8 cellular contexts compared by ENCODE assay signal in the genomic region with DNA sequence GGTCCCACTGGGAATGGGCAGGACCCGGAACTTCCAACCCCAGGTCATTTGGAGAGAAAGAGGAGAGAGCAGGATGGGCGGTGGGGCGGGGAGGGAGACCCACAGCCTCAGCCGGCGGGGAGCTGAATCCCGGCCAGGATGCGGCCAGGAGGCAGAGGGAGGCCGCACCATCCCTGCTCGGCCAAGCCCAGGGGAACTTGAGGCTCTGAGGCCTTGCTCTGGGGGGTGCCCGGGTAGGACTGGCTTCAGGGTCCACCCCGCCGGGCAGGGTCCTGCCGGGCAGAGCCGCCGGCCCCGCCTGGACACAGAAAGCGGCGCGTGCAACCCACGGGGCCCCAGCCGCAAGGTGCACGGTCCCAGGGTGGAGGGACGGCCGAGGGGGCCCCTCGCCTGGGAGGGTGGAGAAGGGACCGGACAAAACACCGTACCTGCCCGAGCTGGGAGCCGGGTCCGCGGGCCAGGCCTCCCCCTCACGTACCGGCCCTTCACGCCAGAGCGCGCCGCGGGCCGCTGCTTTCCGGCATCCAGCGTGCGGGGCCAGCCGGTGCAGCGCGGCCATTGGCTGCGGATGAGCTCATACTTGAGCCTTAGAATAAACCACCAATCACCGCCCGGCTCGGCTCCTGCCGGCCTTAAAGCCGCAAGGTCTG. TPM values are rescaled to one million over a fixed set of nuclear protein-coding genes. Genes with fewer than 3 reads are reported as not detected.
DNase-seq lines count a peak whose midpoint lies in the region; ATAC-seq and TF ChIP-seq lines count a peak whose summit lies in the region.

A gene with protein sequence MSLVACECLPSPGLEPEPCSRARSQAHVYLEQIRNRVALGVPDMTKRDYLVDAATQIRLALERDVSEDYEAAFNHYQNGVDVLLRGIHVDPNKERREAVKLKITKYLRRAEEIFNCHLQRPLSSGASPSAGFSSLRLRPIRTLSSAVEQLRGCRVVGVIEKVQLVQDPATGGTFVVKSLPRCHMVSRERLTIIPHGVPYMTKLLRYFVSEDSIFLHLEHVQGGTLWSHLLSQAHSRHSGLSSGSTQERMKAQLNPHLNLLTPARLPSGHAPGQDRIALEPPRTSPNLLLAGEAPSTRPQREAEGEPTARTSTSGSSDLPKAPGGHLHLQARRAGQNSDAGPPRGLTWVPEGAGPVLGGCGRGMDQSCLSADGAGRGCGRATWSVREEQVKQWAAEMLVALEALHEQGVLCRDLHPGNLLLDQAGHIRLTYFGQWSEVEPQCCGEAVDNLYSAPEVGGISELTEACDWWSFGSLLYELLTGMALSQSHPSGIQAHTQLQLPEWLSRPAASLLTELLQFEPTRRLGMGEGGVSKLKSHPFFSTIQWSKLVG (minus strand): TSS at position 509 of the 650 bp plus-strand sequence. CDS start 1,719 bp downstream, outside the sequence.

- no peak within 1 kb of the TSS for H2AK5ac ChIP-seq in trophoblast cell (ENCODE audit: low read length)

- no peak within 1 kb of the TSS for H3K14ac ChIP-seq in trophoblast cell (ENCODE audit: low read length)

- peak within 1 kb of the TSS; percentile 80 for H2AFZ ChIP-seq in SU-DHL-6 (ENCODE audit: low read depth, low read length, severe bottlenecking)
- H2AFZ ChIP-seq in trophoblast cell (ENCODE audit: insufficient read depth, low read length, poor library complexity): peak within 1 kb of the TSS; percentile 68

- H2BK12ac ChIP-seq in trophoblast cell (ENCODE audit: low read length): no peak within 1 kb of the TSS

- peak; percentile 90 to 98 (median 97) for ATAC-seq in heart left ventricle

- intact Hi-C loops in adrenal gland (cut with DNase I) (no loop called here), heart left ventricle (cut with DNase I) (no loop called here)

- no peaks in the 10 kb centered on the region for H3K27me3 ChIP-seq in SU-DHL-6 (ENCODE audit: low read length)
- no peaks in the 10 kb centered on the region for H3K27me3 ChIP-seq in adrenal gland
- peaks cover 0 to 5% (median 0%) of the 10 kb centered on the region in 9 donors for H3K27me3 ChIP-seq in heart left ventricle
- no peaks in the 10 kb centered on the region for H3K27me3 ChIP-seq in trophoblast cell (ENCODE audit: insufficient read depth, low read length)
- no peaks in the 10 kb centered on the region for H3K27me3 ChIP-seq in tibial nerve

- no peak within 1 kb of the TSS for H4K91ac ChIP-seq in trophoblast cell (ENCODE audit: low read depth, low read length)

- H3K27ac ChIP-seq in SU-DHL-6 (ENCODE audit: low read depth, low read length) (no peak within 1 kb of the TSS), adrenal gland (peak within 1 kb of the TSS in 2 of 5 donors; percentile 16 to 57), heart left ventricle (peak within 1 kb of the TSS in 10 of 12 donors; percentile 33 to 81 (median 72)), trophoblast cell (ENCODE audit: low read depth, low read length) (no peak within 1 kb of the TSS), tibial nerve (peak within 1 kb of the TSS in 3 of 4 donors; percentile 50 to 70 (median 63))

- 3 to 6% (median 5%) methylated on average over 19 to 51 of the region's 51 CpGs for WGBS in adrenal gland, 4 donors
- WGBS in heart left ventricle, 4 donors: 0 to 4% (median 3%) methylated on average over 24 to 51 of the region's 51 CpGs
- WGBS in trophoblast cell (ENCODE audit: extremely low coverage, insufficient coverage, insufficient read length): no CpG with 5 or more reads among the region's 51 CpGs
- WGBS in tibial nerve, 2 donors: 3% methylated on average over 29 of the region's 51 CpGs; no CpG with 5 or more reads in 1 of the 2 donors

- H3K23ac ChIP-seq in trophoblast cell (ENCODE audit: low read length): no peak within 1 kb of the TSS

- no peaks in the 10 kb centered on the region for H3K9me2 ChIP-seq in SU-DHL-6 (replicated peaks; ENCODE audit: insufficient read depth, low read length)

- no peak within 1 kb of the TSS for H3K4ac ChIP-seq in trophoblast cell (ENCODE audit: low read depth, low read length)

- no peak within 1 kb of the TSS for H3K18ac ChIP-seq in trophoblast cell (ENCODE audit: low read length)

- H3K9ac ChIP-seq in SU-DHL-6 (ENCODE audit: low read length): peak within 1 kb of the TSS; percentile 47
- H3K9ac ChIP-seq in trophoblast cell (ENCODE audit: low read length): no peak within 1 kb of the TSS

- TF ChIP-seq CTCF in SU-DHL-6 (IDR thresholded peaks at IDR 0.05; ENCODE audit: insufficient read depth, low read length, poor library complexity, severe bottlenecking) (no peak), adrenal gland (IDR thresholded peaks at IDR 0.05) (no peak), heart left ventricle (IDR thresholded peaks at IDR 0.05) (peak in 1 of 12 donors; percentile 14), tibial nerve (IDR thresholded peaks at IDR 0.05) (no peak)

- H3K4me2 ChIP-seq in SU-DHL-6 (ENCODE audit: low read depth, low read length, poor library complexity, severe bottlenecking) (peak within 1 kb of the TSS; percentile 50), trophoblast cell (ENCODE audit: low read length) (peak within 1 kb of the TSS; percentile 93)

- no peaks in the 10 kb centered on the region for H3F3A ChIP-seq in SU-DHL-6 (ENCODE audit: insufficient read depth)

- DNase-seq in ELF-1 (ENCODE audit: low read depth, low spot score) (peak; percentile 89), HEK293T (ENCODE audit: extremely low spot score) (peak; percentile 97), NCI-H1105 (lab: John Stamatoyannopoulos, UW) (peak; percentile 84), adrenal gland (peak; percentile 81 to 95 (median 87)), heart left ventricle (peak; percentile 86 to 92 (median 88)), trophoblast cell (peak; percentile 66 to 85), tibial nerve (ENCODE audit: low spot score in 2 of 2) (peak; percentile 52 to 59)

- H3K79me1 ChIP-seq in trophoblast cell (ENCODE audit: low read length): no peaks in the 10 kb centered on the region

- H3K4me1 ChIP-seq in adrenal gland (replicated peaks in 1 of 2): peaks cover 0 to 13% of the 10 kb centered on the region in 2 donors
- peaks cover 0 to 26% (median 12%) of the 10 kb centered on the region in 12 donors for H3K4me1 ChIP-seq in heart left ventricle
- H3K4me1 ChIP-seq in trophoblast cell (ENCODE audit: control insufficient read depth in 1 of 2, insufficient read depth in 2 of 2, low read length in 2 of 2): peaks cover 4% of the 10 kb centered on the region in 2 experiments
- H3K4me1 ChIP-seq in tibial nerve: peaks cover 0 to 20% (median 10%) of the 10 kb centered on the region in 4 donors

- no peaks in the 10 kb centered on the region for H3K9me3 ChIP-seq in SU-DHL-6 (ENCODE audit: insufficient read depth, low read length)
- H3K9me3 ChIP-seq in adrenal gland (replicated peaks in 1 of 3): no peaks in the 10 kb centered on the region
- no peaks in the 10 kb centered on the region for H3K9me3 ChIP-seq in heart left ventricle
- no peaks in the 10 kb centered on the region for H3K9me3 ChIP-seq in trophoblast cell (ENCODE audit: insufficient read depth, low read depth, low read length)
- no peaks in the 10 kb centered on the region for H3K9me3 ChIP-seq in tibial nerve

- peak within 1 kb of the TSS; percentile 51 for H4K8ac ChIP-seq in trophoblast cell (ENCODE audit: low read depth, low read length)

- TF ChIP-seq POLR2A in adrenal gland (IDR thresholded peaks at IDR 0.05) (no peak), heart left ventricle (IDR thresholded peaks at IDR 0.05) (peak in 1 of 2 donors; percentile 47), tibial nerve (IDR thresholded peaks at IDR 0.05) (no peak)

- POLR2A ChIA-PET in HEK293T (lab: Yijun Ruan, JAX): interaction anchor here (0.6 to 2.5 kb wide), 20 partner anchors 9 to 204 kb away, joined by 3 to 16 read pairs (median 4); a partner anchor contains a TSS

- H4K20me1 ChIP-seq in SU-DHL-6 (ENCODE audit: low read depth, low read length): no peaks in the 10 kb centered on the region

- CTCF ChIA-PET in HEK293T (lab: Yijun Ruan, JAX): interaction anchor here (0.7 to 2.9 kb wide), 8 partner anchors 11 to 165 kb away, joined by 4 to 16 read pairs (median 4); no protein-coding TSS in a partner anchor

- peak within 1 kb of the TSS; percentile 11 for H4K12ac ChIP-seq in trophoblast cell (ENCODE audit: low read depth, low read length)

- no peak for TF ChIP-seq EP300 in tibial nerve (IDR thresholded peaks at IDR 0.05)

- H3K79me2 ChIP-seq in SU-DHL-6 (ENCODE audit: insufficient read depth, low read length) (no peaks in the 10 kb centered on the region), trophoblast cell (ENCODE audit: control insufficient read depth, insufficient read depth, low read length, poor library complexity) (no peaks in the 10 kb centered on the region)

- no peak within 1 kb of the TSS for H2BK5ac ChIP-seq in trophoblast cell (ENCODE audit: low read depth, low read length, poor library complexity)

- H3K36me3 ChIP-seq in SU-DHL-6 (ENCODE audit: low read length): no peaks in the 10 kb centered on the region
- no peaks in the 10 kb centered on the region for H3K36me3 ChIP-seq in adrenal gland (replicated peaks in 1 of 2)
- peaks cover 0 to 4% (median 0%) of the 10 kb centered on the region in 9 donors for H3K36me3 ChIP-seq in heart left ventricle
- no peaks in the 10 kb centered on the region for H3K36me3 ChIP-seq in trophoblast cell (ENCODE audit: control insufficient read depth in 1 of 2, insufficient read depth in 2 of 2, low read length in 2 of 2)
- H3K36me3 ChIP-seq in tibial nerve: no peaks in the 10 kb centered on the region

- no peak within 1 kb of the TSS for H2BK120ac ChIP-seq in trophoblast cell (ENCODE audit: insufficient read depth, low read length, poor library complexity)

- peak within 1 kb of the TSS; percentile 47 for H3K4me3 ChIP-seq in SU-DHL-6 (ENCODE audit: insufficient read depth, low read length, poor library complexity, severe bottlenecking)
- H3K4me3 ChIP-seq in adrenal gland: peak within 1 kb of the TSS in 3 of 4 donors; percentile 2 to 59 (median 55)
- H3K4me3 ChIP-seq in heart left ventricle: peak within 1 kb of the TSS; percentile 45 to 96 (median 77)
- peak within 1 kb of the TSS; percentile 77 for H3K4me3 ChIP-seq in trophoblast cell (ENCODE audit: low read depth, low read length)
- H3K4me3 ChIP-seq in tibial nerve: peak within 1 kb of the TSS; percentile 43 to 74 (median 60)

TF ChIP-seq in HEK293T, 16 proteins besides CTCF, POLR2A, EP300 and RAD21:
- TF ChIP-seq TARDBP (IDR thresholded peaks at IDR 0.05) (no peak), SUZ12 (IDR thresholded peaks at IDR 0.05) (no peak), L3MBTL2 (conservative IDR thresholded peaks at IDR 0.05) (peak; percentile 47), CTBP1 (IDR thresholded peaks at IDR 0.05; ENCODE audit: borderline replicate concordance) (peak; percentile 60; the same call in 1 of the 2 replicates), SP1 (IDR thresholded peaks at IDR 0.05) (no peak), HDGF (IDR thresholded peaks at IDR 0.05; ENCODE audit: borderline replicate concordance) (no peak)

RNA-seq across cellular contexts. Expression of the gene that starts here (rescaled TPM):
- total RNA-seq in adrenal gland (10 to 100 TPM in 1 of 8 donors, 1 to 10 TPM in 7; 2.0 to 23.9 (median 5.3) TPM), heart left ventricle (10 to 100 TPM in 8 of 9 donors, 1 to 10 TPM in 1; 8.3 to 26.8 (median 17.8) TPM), tibial nerve (10 to 100 TPM in 2 of 4 donors, 1 to 10 TPM in 2; 2.0 to 20.7 (median 7.7) TPM)
- polyA plus RNA-seq in adrenal gland (10 to 100 TPM in 2 of 3 donors, 1 to 10 TPM in 1; 3.9 to 28.2 (median 12.3) TPM), heart left ventricle (10 to 100 TPM; 12.0 to 18.6 TPM)
- polyA plus RNA-seq in trophoblast cell (2013): 0.31 and 0.67 TPM in 2 replicates

Comparison
In these comparisons a context has a peak if more than half of its experiments do, and no peak if none do; other contexts are left out.
1. H3K27ac ChIP-seq: peak in heart left ventricle (10 of 12) and tibial nerve (3 of 4); none in SU-DHL-6 (single experiment) and trophoblast cell (single experiment).
2. Peak in every context shown above with its lines, with median percentiles within 50 percentile points of each other: DNase-seq and H3K4me3 ChIP-seq.